17 cellular contexts compared by ENCODE assay signal in the genomic region with DNA sequence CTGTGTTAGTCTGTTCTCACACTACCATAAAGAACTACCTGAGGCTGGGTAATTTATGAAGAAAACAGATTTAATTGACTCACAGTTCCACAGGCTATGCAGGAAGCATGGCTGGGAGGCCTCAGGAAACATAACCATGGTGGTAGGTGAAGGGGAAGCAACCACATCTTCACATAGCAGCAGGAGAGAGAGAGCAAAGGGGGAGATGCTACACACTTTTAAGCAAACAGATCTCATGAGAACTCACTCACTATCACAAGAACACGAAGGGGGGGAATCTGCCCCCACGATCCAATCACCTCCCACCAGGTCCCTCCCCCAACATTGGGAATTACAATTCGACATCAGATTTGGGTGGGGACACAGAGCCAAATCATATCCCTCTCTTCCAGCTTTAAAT. TPM values are rescaled to one million over a fixed set of nuclear protein-coding genes. Genes with fewer than 3 reads are reported as not detected.
A peak's percentile ranks its signal among the peaks of the same experiment; 100 is the strongest.
DNase-seq lines count a peak whose midpoint lies in the region; ATAC-seq and TF ChIP-seq lines count a peak whose summit lies in the region.
"Had no signal": no experiment of that assay in that cellular context is flagged by ENCODE, and none has a peak within 500 bp of the region (broad histone marks: within the 10 kb centered on the region; RNA-seq: fewer than 3 reads in every experiment).

No MANE protein-coding gene starts in this region.

- no peak for DNase-seq in activated naive CD4-positive, alpha-beta T cell treated with anti-CD3 and anti-CD28 coated beads, Interleukin-2, amount 50 U/mL, for 72 hours (ENCODE audit: low spot score in 2 of 2)
- DNase-seq in endothelial cell (ENCODE audit: low spot score) (no peak), SKM-1 treated with dmso at 0.1 percent for 144 hours (lab: John Stamatoyannopoulos, UW; ENCODE audit: unreplicated experiment) (no peak), NCI-H146 treated with DMSO at 0.1 percent for 48 hours (lab: John Stamatoyannopoulos, UW; ENCODE audit: unreplicated experiment) (no peak)
- DNase-seq: AML-193; CD4-positive, alpha-beta T cell; DMS153; DMS79; GDM1; GOT3; IMR-90 had no signal

- ATAC-seq in activated naive CD4-positive, alpha-beta T cell treated with anti-CD3 and anti-CD28 coated beads, Interleukin-2, amount 50 U/mL, for 72 hours = no peak
- no peak for ATAC-seq in GM18861 (IDR thresholded peaks at IDR 0.05; ENCODE audit: unreplicated experiment)
- ATAC-seq: A549, K562 had no signal

- TF ChIP-seq CTCF in endothelial cell (IDR thresholded peaks at IDR 0.05; ENCODE audit: unreplicated experiment) (no peak), nephron (IDR thresholded peaks at IDR 0.05; ENCODE audit: unreplicated experiment in 3 of 3) (no peak)

- peaks cover 2% of the 10 kb centered on the region for H3K27me3 Mint-ChIP-seq in activated naive CD4-positive, alpha-beta T cell treated with anti-CD3 and anti-CD28 coated beads, Interleukin-2, amount 50 U/mL, for 24 hours
- H3K27me3 Mint-ChIP-seq in endothelial cell (ENCODE audit: unreplicated experiment) = peaks cover 4% of the 10 kb centered on the region
- no peaks in the 10 kb centered on the region for H3K27me3 Mint-ChIP-seq in nephron (ENCODE audit: low read depth)
- H3K27me3 Mint-ChIP-seq: CD4-positive, alpha-beta T cell had no signal

- no peaks in the 10 kb centered on the region for H3K36me3 Mint-ChIP-seq in activated naive CD4-positive, alpha-beta T cell treated with anti-CD3 and anti-CD28 coated beads, Interleukin-2, amount 50 U/mL, for 24 hours
- peaks cover 5 to 12% of the 10 kb centered on the region in 2 donors for H3K36me3 Mint-ChIP-seq in activated naive CD4-positive, alpha-beta T cell treated with anti-CD3 and anti-CD28 coated beads, Interleukin-2, amount 50 U/mL, for 72 hours
- H3K36me3 Mint-ChIP-seq in endothelial cell (ENCODE audit: low read depth, unreplicated experiment) (peaks cover 4% of the 10 kb centered on the region), nephron (ENCODE audit: low read depth) (no peaks in the 10 kb centered on the region)

- H3K9me3 Mint-ChIP-seq in activated naive CD4-positive, alpha-beta T cell treated with anti-CD3 and anti-CD28 coated beads, Interleukin-2, amount 50 U/mL, for 24 hours = peaks cover 7% of the 10 kb centered on the region
- H3K9me3 Mint-ChIP-seq in activated naive CD4-positive, alpha-beta T cell treated with anti-CD3 and anti-CD28 coated beads, Interleukin-2, amount 50 U/mL, for 72 hours = peaks cover 0 to 12% of the 10 kb centered on the region in 2 donors
- H3K9me3 Mint-ChIP-seq in endothelial cell (ENCODE audit: unreplicated experiment) = no peaks in the 10 kb centered on the region
- H3K9me3 Mint-ChIP-seq in nephron = peaks cover 13% of the 10 kb centered on the region

- H3K4me3 Mint-ChIP-seq in activated naive CD4-positive, alpha-beta T cell treated with anti-CD3 and anti-CD28 coated beads, Interleukin-2, amount 50 U/mL, for 24 hours = no peak overlapping the region
- H3K4me3 Mint-ChIP-seq in endothelial cell (ENCODE audit: unreplicated experiment) (no peak overlapping the region), nephron (no peak overlapping the region)
- H3K4me3 Mint-ChIP-seq: CD4-positive, alpha-beta T cell had no signal

- H3K27ac Mint-ChIP-seq in activated naive CD4-positive, alpha-beta T cell treated with anti-CD3 and anti-CD28 coated beads, Interleukin-2, amount 50 U/mL, for 24 hours = peak overlapping the region; percentile 57
- peak overlapping the region in 1 of 2 donors; percentile 40 for H3K27ac Mint-ChIP-seq in activated naive CD4-positive, alpha-beta T cell treated with anti-CD3 and anti-CD28 coated beads, Interleukin-2, amount 50 U/mL, for 72 hours
- H3K27ac Mint-ChIP-seq in endothelial cell (ENCODE audit: unreplicated experiment) = peak overlapping the region; percentile 43
- H3K27ac Mint-ChIP-seq in nephron = peak overlapping the region; percentile 16 to 42 (median 23)
- H3K27ac Mint-ChIP-seq: CD4-positive, alpha-beta T cell had no signal

- no peaks in the 10 kb centered on the region for H3K4me1 Mint-ChIP-seq in activated naive CD4-positive, alpha-beta T cell treated with anti-CD3 and anti-CD28 coated beads, Interleukin-2, amount 50 U/mL, for 24 hours
- H3K4me1 Mint-ChIP-seq in endothelial cell (ENCODE audit: unreplicated experiment) (peaks cover 4% of the 10 kb centered on the region), nephron (peaks cover 44% of the 10 kb centered on the region)

RNA-seq across cellular contexts. Expression of a gene that starts 31.8 kb away (rescaled TPM):
- total RNA-seq in activated naive CD4-positive, alpha-beta T cell treated with anti-CD3 and anti-CD28 coated beads, Interleukin-2, amount 50 U/mL, for 72 hours = under 1 TPM; 0.14 to 0.23 TPM
- 6.6 TPM for total RNA-seq in endothelial cell (ENCODE audit: unreplicated experiment)
- total RNA-seq: CD4-positive, alpha-beta T cell; Daoy had no signal

RNA-seq across cellular contexts. Expression of a gene that starts 48.8 kb away (rescaled TPM):
- not detected for total RNA-seq in activated naive CD4-positive, alpha-beta T cell treated with anti-CD3 and anti-CD28 coated beads, Interleukin-2, amount 50 U/mL, for 72 hours
- 4.5 TPM for total RNA-seq in endothelial cell (ENCODE audit: unreplicated experiment)
